ENCODE assay signal across 1 cellular context in the genomic region with DNA sequence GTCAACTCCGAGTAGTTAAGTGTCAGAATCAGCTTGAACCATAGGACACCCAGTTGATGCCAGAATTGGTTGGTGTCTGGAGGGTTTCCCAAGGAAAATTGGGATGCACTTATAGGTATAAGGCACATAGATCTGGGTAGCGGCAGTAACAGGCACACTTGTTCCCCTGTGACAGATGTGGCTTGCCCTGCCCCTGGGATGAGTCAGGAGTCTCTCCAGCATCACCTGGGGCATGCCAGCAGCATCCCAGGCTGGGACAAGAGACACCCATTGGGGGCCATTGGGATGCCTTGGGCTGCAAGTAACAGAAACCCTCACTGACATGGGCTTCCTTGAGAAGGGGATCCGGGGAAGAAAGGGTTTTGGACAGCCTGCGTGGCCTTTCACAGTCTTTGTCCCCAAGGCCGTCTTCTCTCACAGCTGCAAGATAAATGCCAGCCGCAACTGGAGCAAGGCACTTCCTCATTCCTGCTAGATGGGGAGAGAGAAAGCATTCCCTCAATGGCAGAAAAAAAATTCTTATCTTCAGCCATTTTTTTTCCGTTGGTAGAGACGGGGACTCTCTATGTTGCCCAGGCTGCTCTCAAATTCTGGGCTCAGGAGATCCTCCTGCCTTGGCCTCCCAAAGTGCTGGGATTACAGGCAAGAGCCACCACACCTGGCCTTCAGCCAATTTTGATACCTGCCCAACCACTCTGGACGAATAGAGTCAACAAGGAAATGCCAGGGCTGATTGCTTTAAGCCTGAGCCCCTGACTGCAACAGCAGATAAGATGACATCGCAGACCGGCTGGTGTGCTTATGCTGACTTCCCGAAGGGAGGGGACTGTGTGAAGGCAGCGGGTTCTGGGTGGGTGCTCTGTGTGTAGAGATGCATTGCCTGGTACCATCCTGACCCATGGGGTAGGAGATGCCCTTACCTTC.
TF ChIP-seq lines count a peak whose summit lies in the region.

No MANE protein-coding gene starts in this region.

TF ChIP-seq in K562, 482 proteins besides CTCF, POLR2A, EP300 and RAD21 (continued from another document and continues in another):
- TF ChIP-seq, protein P1, sequence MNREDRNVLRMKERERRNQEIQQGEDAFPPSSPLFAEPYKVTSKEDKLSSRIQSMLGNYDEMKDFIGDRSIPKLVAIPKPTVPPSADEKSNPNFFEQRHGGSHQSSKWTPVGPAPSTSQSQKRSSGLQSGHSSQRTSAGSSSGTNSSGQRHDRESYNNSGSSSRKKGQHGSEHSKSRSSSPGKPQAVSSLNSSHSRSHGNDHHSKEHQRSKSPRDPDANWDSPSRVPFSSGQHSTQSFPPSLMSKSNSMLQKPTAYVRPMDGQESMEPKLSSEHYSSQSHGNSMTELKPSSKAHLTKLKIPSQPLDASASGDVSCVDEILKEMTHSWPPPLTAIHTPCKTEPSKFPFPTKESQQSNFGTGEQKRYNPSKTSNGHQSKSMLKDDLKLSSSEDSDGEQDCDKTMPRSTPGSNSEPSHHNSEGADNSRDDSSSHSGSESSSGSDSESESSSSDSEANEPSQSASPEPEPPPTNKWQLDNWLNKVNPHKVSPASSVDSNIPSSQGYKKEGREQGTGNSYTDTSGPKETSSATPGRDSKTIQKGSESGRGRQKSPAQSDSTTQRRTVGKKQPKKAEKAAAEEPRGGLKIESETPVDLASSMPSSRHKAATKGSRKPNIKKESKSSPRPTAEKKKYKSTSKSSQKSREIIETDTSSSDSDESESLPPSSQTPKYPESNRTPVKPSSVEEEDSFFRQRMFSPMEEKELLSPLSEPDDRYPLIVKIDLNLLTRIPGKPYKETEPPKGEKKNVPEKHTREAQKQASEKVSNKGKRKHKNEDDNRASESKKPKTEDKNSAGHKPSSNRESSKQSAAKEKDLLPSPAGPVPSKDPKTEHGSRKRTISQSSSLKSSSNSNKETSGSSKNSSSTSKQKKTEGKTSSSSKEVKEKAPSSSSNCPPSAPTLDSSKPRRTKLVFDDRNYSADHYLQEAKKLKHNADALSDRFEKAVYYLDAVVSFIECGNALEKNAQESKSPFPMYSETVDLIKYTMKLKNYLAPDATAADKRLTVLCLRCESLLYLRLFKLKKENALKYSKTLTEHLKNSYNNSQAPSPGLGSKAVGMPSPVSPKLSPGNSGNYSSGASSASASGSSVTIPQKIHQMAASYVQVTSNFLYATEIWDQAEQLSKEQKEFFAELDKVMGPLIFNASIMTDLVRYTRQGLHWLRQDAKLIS (CRISPR knock-in tag; IDR thresholded peaks at IDR 0.05), result no peak
- no peak for TF ChIP-seq SMC3 (conservative IDR thresholded peaks at IDR 0.05; ENCODE audit: insufficient read depth, low read depth, low read length)
- no peak for TF ChIP-seq GTF2F1 (IDR thresholded peaks at IDR 0.05; ENCODE audit: low read depth, low read length)
- TF ChIP-seq CAMTA2 (CRISPR knock-in tag; conservative IDR thresholded peaks at IDR 0.05), result no peak
- TF ChIP-seq, protein P2, sequence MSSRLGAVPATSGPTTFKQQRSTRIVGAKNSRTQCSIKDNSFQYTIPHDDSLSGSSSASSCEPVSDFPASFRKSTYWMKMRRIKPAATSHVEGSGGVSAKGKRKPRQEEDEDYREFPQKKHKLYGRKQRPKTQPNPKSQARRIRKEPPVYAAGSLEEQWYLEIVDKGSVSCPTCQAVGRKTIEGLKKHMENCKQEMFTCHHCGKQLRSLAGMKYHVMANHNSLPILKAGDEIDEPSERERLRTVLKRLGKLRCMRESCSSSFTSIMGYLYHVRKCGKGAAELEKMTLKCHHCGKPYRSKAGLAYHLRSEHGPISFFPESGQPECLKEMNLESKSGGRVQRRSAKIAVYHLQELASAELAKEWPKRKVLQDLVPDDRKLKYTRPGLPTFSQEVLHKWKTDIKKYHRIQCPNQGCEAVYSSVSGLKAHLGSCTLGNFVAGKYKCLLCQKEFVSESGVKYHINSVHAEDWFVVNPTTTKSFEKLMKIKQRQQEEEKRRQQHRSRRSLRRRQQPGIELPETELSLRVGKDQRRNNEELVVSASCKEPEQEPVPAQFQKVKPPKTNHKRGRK (tag; IDR thresholded peaks at IDR 0.05), result no peak
- no peak for TF ChIP-seq U2AF2 (optimal IDR thresholded peaks at IDR 0.05; ENCODE audit: low read depth, low read length)
- no peak for TF ChIP-seq ZNF23 (CRISPR knock-in tag; IDR thresholded peaks at IDR 0.05)
- TF ChIP-seq HDAC6 (IDR thresholded peaks at IDR 0.05; ENCODE audit: low read depth, low read length), result no peak
- no peak for TF ChIP-seq LEF1 (IDR thresholded peaks at IDR 0.05)
- no peak for TF ChIP-seq DMBX1 (CRISPR knock-in tag; IDR thresholded peaks at IDR 0.05; ENCODE audit: borderline replicate concordance)
- peak; percentile 53; the same call in 1 of the 2 replicates for TF ChIP-seq TFAP4 (CRISPR knock-in tag; IDR thresholded peaks at IDR 0.05; ENCODE audit: borderline replicate concordance)
- peak; percentile 57 for TF ChIP-seq TAF7 (tag; IDR thresholded peaks at IDR 0.05)
- no peak for TF ChIP-seq TCFL5 (CRISPR knock-in tag; conservative IDR thresholded peaks at IDR 0.05)
- TF ChIP-seq, protein P3, sequence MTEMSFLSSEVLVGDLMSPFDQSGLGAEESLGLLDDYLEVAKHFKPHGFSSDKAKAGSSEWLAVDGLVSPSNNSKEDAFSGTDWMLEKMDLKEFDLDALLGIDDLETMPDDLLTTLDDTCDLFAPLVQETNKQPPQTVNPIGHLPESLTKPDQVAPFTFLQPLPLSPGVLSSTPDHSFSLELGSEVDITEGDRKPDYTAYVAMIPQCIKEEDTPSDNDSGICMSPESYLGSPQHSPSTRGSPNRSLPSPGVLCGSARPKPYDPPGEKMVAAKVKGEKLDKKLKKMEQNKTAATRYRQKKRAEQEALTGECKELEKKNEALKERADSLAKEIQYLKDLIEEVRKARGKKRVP (CRISPR knock-in tag; IDR thresholded peaks at IDR 0.05), result peak; percentile 29; the same call in 1 of the 2 replicates
- TF ChIP-seq ATF7 (IDR thresholded peaks at IDR 0.05), result peak; percentile 63; the same call in 1 of the 2 replicates
- TF ChIP-seq ZBTB49 (CRISPR knock-in tag; IDR thresholded peaks at IDR 0.05; ENCODE audit: borderline replicate concordance), result no peak
- TF ChIP-seq BHLHE40 (IDR thresholded peaks at IDR 0.05; ENCODE audit: low read length), result 0 out of 2 replicates have a peak, but pooled peaks have one; percentile 13
- TF ChIP-seq ZNF41 (CRISPR knock-in tag; conservative IDR thresholded peaks at IDR 0.05), result no peak
- TF ChIP-seq SMAD3 (CRISPR knock-in tag; conservative IDR thresholded peaks at IDR 0.05), result no peak
- no peak for TF ChIP-seq GTF3C2 (IDR thresholded peaks at IDR 0.05; ENCODE audit: borderline replicate concordance, extremely low read depth, insufficient read length)
- no peak for TF ChIP-seq ZNF589 (CRISPR knock-in tag; IDR thresholded peaks at IDR 0.05; ENCODE audit: low read depth)
- no peak for TF ChIP-seq SIN3B (IDR thresholded peaks at IDR 0.05; ENCODE audit: low read depth)
- TF ChIP-seq, protein P4, sequence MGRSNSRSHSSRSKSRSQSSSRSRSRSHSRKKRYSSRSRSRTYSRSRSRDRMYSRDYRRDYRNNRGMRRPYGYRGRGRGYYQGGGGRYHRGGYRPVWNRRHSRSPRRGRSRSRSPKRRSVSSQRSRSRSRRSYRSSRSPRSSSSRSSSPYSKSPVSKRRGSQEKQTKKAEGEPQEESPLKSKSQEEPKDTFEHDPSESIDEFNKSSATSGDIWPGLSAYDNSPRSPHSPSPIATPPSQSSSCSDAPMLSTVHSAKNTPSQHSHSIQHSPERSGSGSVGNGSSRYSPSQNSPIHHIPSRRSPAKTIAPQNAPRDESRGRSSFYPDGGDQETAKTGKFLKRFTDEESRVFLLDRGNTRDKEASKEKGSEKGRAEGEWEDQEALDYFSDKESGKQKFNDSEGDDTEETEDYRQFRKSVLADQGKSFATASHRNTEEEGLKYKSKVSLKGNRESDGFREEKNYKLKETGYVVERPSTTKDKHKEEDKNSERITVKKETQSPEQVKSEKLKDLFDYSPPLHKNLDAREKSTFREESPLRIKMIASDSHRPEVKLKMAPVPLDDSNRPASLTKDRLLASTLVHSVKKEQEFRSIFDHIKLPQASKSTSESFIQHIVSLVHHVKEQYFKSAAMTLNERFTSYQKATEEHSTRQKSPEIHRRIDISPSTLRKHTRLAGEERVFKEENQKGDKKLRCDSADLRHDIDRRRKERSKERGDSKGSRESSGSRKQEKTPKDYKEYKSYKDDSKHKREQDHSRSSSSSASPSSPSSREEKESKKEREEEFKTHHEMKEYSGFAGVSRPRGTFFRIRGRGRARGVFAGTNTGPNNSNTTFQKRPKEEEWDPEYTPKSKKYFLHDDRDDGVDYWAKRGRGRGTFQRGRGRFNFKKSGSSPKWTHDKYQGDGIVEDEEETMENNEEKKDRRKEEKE (IDR thresholded peaks at IDR 0.05; ENCODE audit: borderline replicate concordance in 1 of 2, control insufficient read depth in 1 of 2, low read depth in 2 of 2, low read length in 1 of 2), result no peak
- TF ChIP-seq RHOXF2B (CRISPR knock-in tag; conservative IDR thresholded peaks at IDR 0.05), result no peak
- TF ChIP-seq ZNF280B (CRISPR knock-in tag; IDR thresholded peaks at IDR 0.05), result no peak
- no peak for TF ChIP-seq HEY1 (CRISPR knock-in tag; IDR thresholded peaks at IDR 0.05; ENCODE audit: borderline replicate concordance)
- TF ChIP-seq CBX8 (IDR thresholded peaks at IDR 0.05; ENCODE audit: borderline replicate concordance, extremely low read depth, low read depth, low read length, poor library complexity, severe bottlenecking), result no peak
- TF ChIP-seq CBX3 (IDR thresholded peaks at IDR 0.05; ENCODE audit: borderline replicate concordance in 1 of 2, low read length in 2 of 2), result no peak
- no peak for TF ChIP-seq ZNF436 (CRISPR knock-in tag; IDR thresholded peaks at IDR 0.05)
- TF ChIP-seq, protein P5, sequence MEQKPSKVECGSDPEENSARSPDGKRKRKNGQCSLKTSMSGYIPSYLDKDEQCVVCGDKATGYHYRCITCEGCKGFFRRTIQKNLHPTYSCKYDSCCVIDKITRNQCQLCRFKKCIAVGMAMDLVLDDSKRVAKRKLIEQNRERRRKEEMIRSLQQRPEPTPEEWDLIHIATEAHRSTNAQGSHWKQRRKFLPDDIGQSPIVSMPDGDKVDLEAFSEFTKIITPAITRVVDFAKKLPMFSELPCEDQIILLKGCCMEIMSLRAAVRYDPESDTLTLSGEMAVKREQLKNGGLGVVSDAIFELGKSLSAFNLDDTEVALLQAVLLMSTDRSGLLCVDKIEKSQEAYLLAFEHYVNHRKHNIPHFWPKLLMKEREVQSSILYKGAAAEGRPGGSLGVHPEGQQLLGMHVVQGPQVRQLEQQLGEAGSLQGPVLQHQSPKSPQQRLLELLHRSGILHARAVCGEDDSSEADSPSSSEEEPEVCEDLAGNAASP (IDR thresholded peaks at IDR 0.05), result no peak
- TF ChIP-seq ZNF408 (CRISPR knock-in tag; IDR thresholded peaks at IDR 0.05; ENCODE audit: low read depth), result no peak
- TF ChIP-seq PYGO2 (tag; IDR thresholded peaks at IDR 0.05), result 0 out of 2 replicates have a peak, but pooled peaks have one; percentile 10
- no peak for TF ChIP-seq MEF2A (IDR thresholded peaks at IDR 0.05; ENCODE audit: control insufficient read depth, low read depth, low read length)
- TF ChIP-seq ZNF354B (CRISPR knock-in tag; IDR thresholded peaks at IDR 0.05), result no peak
- no peak for TF ChIP-seq SREBF2 (CRISPR knock-in tag; IDR thresholded peaks at IDR 0.05)
- peak; percentile 93 for TF ChIP-seq NFIC (IDR thresholded peaks at IDR 0.05)
